Comparison of ENCODE assay signal across 8 cellular contexts in the genomic region with DNA sequence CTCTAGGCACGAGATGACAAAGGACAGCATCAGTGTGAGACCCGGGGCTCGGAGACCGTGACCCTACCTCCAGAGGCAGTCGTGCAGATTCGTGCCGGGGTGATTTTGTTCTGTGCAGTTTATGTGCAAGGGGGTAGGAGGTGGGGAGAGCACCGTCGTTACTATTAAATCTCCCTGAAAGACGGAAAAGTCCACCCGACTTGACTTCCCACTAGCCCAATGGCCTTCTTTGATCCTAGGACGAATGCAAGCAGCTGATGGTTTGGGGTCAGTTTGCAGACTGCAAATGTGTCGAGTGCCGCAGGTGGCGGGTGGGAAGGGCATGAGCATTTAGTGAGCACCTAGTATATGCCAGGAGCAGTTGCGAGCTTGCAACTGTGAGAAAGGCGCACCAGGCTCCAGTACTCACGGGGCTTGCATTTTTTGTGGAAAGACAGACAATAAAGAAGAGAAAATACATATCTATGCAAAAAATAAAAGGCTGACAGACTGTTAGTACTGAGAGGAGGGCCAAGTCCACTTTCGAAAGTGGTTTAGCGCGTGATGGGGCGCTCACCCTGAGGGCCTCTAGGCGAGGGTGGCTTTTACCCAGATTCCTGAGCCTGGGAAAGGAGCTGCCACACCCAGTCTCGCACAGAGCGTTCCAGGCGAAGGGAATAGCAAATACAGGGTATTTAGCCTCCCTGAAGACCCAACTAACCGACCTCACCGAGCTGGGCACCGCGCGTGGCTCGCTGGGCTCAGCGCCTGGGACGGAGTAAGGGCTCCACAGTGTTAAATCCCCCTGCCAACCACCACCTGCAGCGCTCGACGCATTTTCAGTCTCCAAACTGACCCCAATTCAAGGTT. TPM values are rescaled to one million over a fixed set of nuclear protein-coding genes. Genes with fewer than 3 reads are reported as not detected.
A peak's percentile ranks its signal among the peaks of the same experiment; 100 is the strongest.
DNase-seq lines count a peak whose midpoint lies in the region; ATAC-seq, FAIRE-seq and TF ChIP-seq lines count a peak whose summit lies in the region.

No MANE protein-coding gene starts in this region.

- peak overlapping the region; percentile 69; the same call in 2 of the 3 replicates for H2BK15ac ChIP-seq in IMR-90 (ENCODE audit: low read depth, low read length)

- peaks cover 51% of the 10 kb centered on the region for H3K4me1 Mint-ChIP-seq in activated CD4-positive, alpha-beta memory T cell treated with anti-CD3 and anti-CD28 coated beads, Interleukin-2, amount 10 ng/mL, durations not matched to agents 7 days and 5 days

- POLR2A ChIA-PET in IMR-90 (lab: Charles Lee; ENCODE audit: unreplicated experiment): interaction anchor here (0.5 to 0.7 kb wide), 2 partner anchors 72 to 112 kb away, joined by 3 to 4 read pairs; no protein-coding TSS in a partner anchor
- POLR2A ChIA-PET in activated CD4-positive, alpha-beta memory T cell treated with anti-CD3 and anti-CD28 coated beads, Interleukin-2, amount 10 ng/mL, durations not matched to agents 7 days and 5 days (lab: Charles Lee): interaction anchor here (0.6 to 7.1 kb wide), 29 partner anchors 9 to 160 kb away, joined by 3 to 174 read pairs (median 6); a partner anchor contains a TSS

- peak overlapping the region; percentile 89 to 93 for H4K8ac ChIP-seq in IMR-90 (ENCODE audit: low read depth in 2 of 2, low read length in 2 of 2)

- in situ Hi-C loops in IMR-90 (cut with MboI; ENCODE audit: low sequenced_read_pairs): loop anchor here (10.0 kb wide), 1 partner anchor 84 kb away; no protein-coding TSS in a partner anchor

- H3K79me1 ChIP-seq in IMR-90 (ENCODE audit: low read depth in 1 of 2, low read length in 2 of 2): peaks cover 13 to 29% of the 10 kb centered on the region in 2 experiments; a peak in 3 of 4 replicates

- H3K27ac Mint-ChIP-seq in activated CD4-positive, alpha-beta memory T cell treated with anti-CD3 and anti-CD28 coated beads, Interleukin-2, amount 10 ng/mL, durations not matched to agents 7 days and 5 days: peak overlapping the region; percentile 88

- H3K9me1 ChIP-seq in IMR-90 (ENCODE audit: insufficient read depth, low read length): peaks cover 3% of the 10 kb centered on the region; the same call in 1 of the 2 replicates

- no peak; the same call in 1 of the 2 replicates for TF ChIP-seq POLR2A in IMR-90 (IDR thresholded peaks at IDR 0.05; ENCODE audit: low read depth, low read length)

- H2AK9ac ChIP-seq in IMR-90 (replicated peaks; ENCODE audit: low read depth, low read length, poor library complexity): peak overlapping the region; percentile 90

- BruUV-seq in IMR-90 (replicated peaks; lab: Mats Ljungman, UMichigan): no TSS peak

- H2BK5ac ChIP-seq in IMR-90 (ENCODE audit: low read depth, low read length, poor library complexity, severe bottlenecking): peak overlapping the region; percentile 79

- FAIRE-seq in D721Med (lab: Jason Lieb, UNC): no peak

- DNase-seq in DMS114 treated with DMSO at 0.1 percent for 48 hours (lab: John Stamatoyannopoulos, UW; ENCODE audit: unreplicated experiment): peak; percentile 25
- DNase-seq in IMR-90: peak; percentile 36
- peak; percentile 57 for DNase-seq in activated CD4-positive, alpha-beta memory T cell treated with anti-CD3 and anti-CD28 coated beads, Interleukin-2, amount 10 ng/mL, durations not matched to agents 7 days and 5 days
- DNase-seq in foreskin fibroblast: peak; percentile 41 to 79
- no peak for DNase-seq in COR-L47 (lab: John Stamatoyannopoulos, UW)
- DNase-seq in D721Med (ENCODE audit: insufficient read length, low spot score): no peak

- dilution Hi-C loops in IMR-90 (cut with HindIII; ENCODE audit: low sequenced_read_pairs, unreplicated experiment): no loop called here

- no peaks in the 10 kb centered on the region for H3K27me3 Mint-ChIP-seq in activated CD4-positive, alpha-beta memory T cell treated with anti-CD3 and anti-CD28 coated beads, Interleukin-2, amount 10 ng/mL, durations not matched to agents 7 days and 5 days

- H3K23ac ChIP-seq in IMR-90 (ENCODE audit: low read depth, low read length): peak overlapping the region; percentile 93

- H3K56ac ChIP-seq in IMR-90 (ENCODE audit: extremely low read depth, insufficient read depth, low read length): peak overlapping the region; percentile 79

- no peaks in the 10 kb centered on the region for H3K36me3 ChIP-seq in IMR-90 (ENCODE audit: control insufficient read depth, insufficient read depth, low read length)
- no peaks in the 10 kb centered on the region for H3K36me3 ChIP-seq in neutrophil

- WGBS in IMR-90 (ENCODE audit: extremely low coverage in 2 of 2, insufficient read length in 1 of 2), 2 experiments: 0% methylated on average over 6 of the region's 37 CpGs; no CpG with 5 or more reads in 1 of the 2 experiments

- no peak for TF ChIP-seq RAD21 in IMR-90 (IDR thresholded peaks at IDR 0.05; ENCODE audit: low read length)

- H3K4me1 ChIP-seq in IMR-90 (ENCODE audit: control insufficient read depth, insufficient read depth, low read length) (peaks cover 8% of the 10 kb centered on the region), neutrophil (ENCODE audit: control insufficient read depth in 1 of 2, insufficient read depth in 1 of 2, low read depth in 1 of 2, low read length in 1 of 2) (peaks cover 26 to 27% of the 10 kb centered on the region in 2 experiments)

- H3K4me3 Mint-ChIP-seq in activated CD4-positive, alpha-beta memory T cell treated with anti-CD3 and anti-CD28 coated beads, Interleukin-2, amount 10 ng/mL, durations not matched to agents 7 days and 5 days: peak overlapping the region; percentile 90

- peak overlapping the region; percentile 51 for H4K5ac ChIP-seq in IMR-90 (ENCODE audit: low read depth, low read length)

- H3K4ac ChIP-seq in IMR-90 (ENCODE audit: low read depth, low read length): peak overlapping the region; percentile 92

- H2BK120ac ChIP-seq in IMR-90 (ENCODE audit: low read depth, low read length): peak overlapping the region; percentile 78

- no peak for TF ChIP-seq CTCF in IMR-90 (conservative IDR thresholded peaks at IDR 0.05; ENCODE audit: low read depth, low read length)
- TF ChIP-seq CTCF in foreskin fibroblast (IDR thresholded peaks at IDR 0.05; ENCODE audit: low read depth, low read length): no peak
- no peak for TF ChIP-seq CTCF in neutrophil (IDR thresholded peaks at IDR 0.05)
- no peak for TF ChIP-seq CTCF in D721Med (IDR thresholded peaks at IDR 0.05; ENCODE audit: insufficient read depth, missing control alignments)

- peak overlapping the region; percentile 86 for H3K4me2 ChIP-seq in IMR-90 (ENCODE audit: low read depth, low read length)

- peak overlapping the region; percentile 65 for H3K4me3 ChIP-seq in IMR-90 (ENCODE audit: insufficient read depth, low read depth, low read length)
- peak overlapping the region; percentile 70 to 81 for H3K4me3 ChIP-seq in foreskin fibroblast (ENCODE audit: low read depth in 1 of 2, low read length in 2 of 2)
- peak overlapping the region; percentile 70 to 89 for H3K4me3 ChIP-seq in neutrophil (ENCODE audit: low read depth in 1 of 2, low read length in 1 of 2)

- H3K18ac ChIP-seq in IMR-90 (ENCODE audit: low read depth, low read length): peak overlapping the region; percentile 59

- H2AFZ ChIP-seq in IMR-90 (replicated peaks; ENCODE audit: low read length, poor library complexity): peak overlapping the region; percentile 85

- H2BK20ac ChIP-seq in IMR-90 (ENCODE audit: low read depth, low read length): peak overlapping the region; percentile 43

- CTCF ChIA-PET in IMR-90 (lab: Yijun Ruan, JAX): interaction anchor here (0.6 to 5.2 kb wide), 8 partner anchors 48 to 168 kb away, joined by 3 to 33 read pairs (median 4); no protein-coding TSS in a partner anchor
- CTCF ChIA-PET in activated CD4-positive, alpha-beta memory T cell treated with anti-CD3 and anti-CD28 coated beads, Interleukin-2, amount 10 ng/mL, durations not matched to agents 7 days and 5 days (lab: Charles Lee): interaction anchor here (0.5 to 8.1 kb wide), 24 partner anchors 12 to 169 kb away, joined by 3 to 90 read pairs (median 6); no protein-coding TSS in a partner anchor

- ATAC-seq in GM21526 (IDR thresholded peaks at IDR 0.05; ENCODE audit: low FRiP score, unreplicated experiment) (peak; percentile 16), IMR-90 (ENCODE audit: low read depth) (no peak)

- H3K14ac ChIP-seq in IMR-90 (replicated peaks; ENCODE audit: low read depth, low read length): peak overlapping the region; percentile 78

- peak overlapping the region; percentile 84 for H3K27ac ChIP-seq in IMR-90 (ENCODE audit: insufficient read depth, low read length)
- no peak overlapping the region for H3K27ac ChIP-seq in neutrophil

- H3K9ac ChIP-seq in IMR-90 (ENCODE audit: low read depth, low read length): peak overlapping the region; percentile 75

- H3K9me3 ChIP-seq in IMR-90 (ENCODE audit: control insufficient read depth, insufficient read depth, low read length) (no peaks in the 10 kb centered on the region), neutrophil (no peaks in the 10 kb centered on the region)

- H3K36me3 Mint-ChIP-seq in activated CD4-positive, alpha-beta memory T cell treated with anti-CD3 and anti-CD28 coated beads, Interleukin-2, amount 10 ng/mL, durations not matched to agents 7 days and 5 days (ENCODE audit: low read depth): peaks cover 28% of the 10 kb centered on the region

- H3K27me3 ChIP-seq in IMR-90 (ENCODE audit: control insufficient read depth, insufficient read depth, low read length) (no peaks in the 10 kb centered on the region), neutrophil (peaks cover 82% of the 10 kb centered on the region)

- no peaks in the 10 kb centered on the region for H3K9me3 Mint-ChIP-seq in activated CD4-positive, alpha-beta memory T cell treated with anti-CD3 and anti-CD28 coated beads, Interleukin-2, amount 10 ng/mL, durations not matched to agents 7 days and 5 days

- peak overlapping the region; percentile 78 for H2AK5ac ChIP-seq in IMR-90 (ENCODE audit: low read depth, low read length)

- H4K20me1 ChIP-seq in IMR-90 (ENCODE audit: insufficient read depth, low read length): peaks cover 7% of the 10 kb centered on the region

- intact Hi-C loops in IMR-90 (cut with micrococcal nuclease): loop anchor here (1.0 to 10.0 kb wide), 6 partner anchors 44 to 406 kb away; a partner anchor contains a TSS

- peak overlapping the region; percentile 87 for H4K91ac ChIP-seq in IMR-90 (ENCODE audit: insufficient read depth, low read depth, low read length)

TF ChIP-seq in IMR-90, 13 proteins besides CTCF, POLR2A, EP300 and RAD21 (continues in another document):
- TF ChIP-seq MXI1 (IDR thresholded peaks at IDR 0.05; ENCODE audit: borderline replicate concordance, low read depth, low read length) (no peak), RCOR1 (IDR thresholded peaks at IDR 0.05; ENCODE audit: insufficient replicate concordance, low read length) (no peak), FOS (IDR thresholded peaks at IDR 0.05; ENCODE audit: low read depth, low read length) (no peak), NFE2L2 (IDR thresholded peaks at IDR 0.05; ENCODE audit: low read depth, low read length) (no peak), CHD1 (IDR thresholded peaks at IDR 0.05; ENCODE audit: low read depth, low read length) (no peak), CEBPB (IDR thresholded peaks at IDR 0.05; ENCODE audit: low read depth, low read length) (no peak)

RNA-seq across cellular contexts. Expression of a gene that starts 0.9 kb away (rescaled TPM):
- total RNA-seq in IMR-90 (2012; rRNA removed): 29.9 and 30.0 TPM in 2 replicates
- 15.4 and 18.0 TPM in 2 replicates for polyA plus RNA-seq in IMR-90 (2012; rRNA removed)
- polyA plus RNA-seq in IMR-90 (2012; cell fraction: cytosol; rRNA removed): 4.0 and 4.9 TPM in 2 replicates
- 14.4 and 46.7 TPM in 2 replicates for polyA plus RNA-seq in IMR-90 (2012; cell fraction: nucleus; rRNA removed; ENCODE audit: low replicate concordance)
- total RNA-seq in activated CD4-positive, alpha-beta memory T cell treated with anti-CD3 and anti-CD28 coated beads, Interleukin-2, amount 10 ng/mL, durations not matched to agents 7 days and 5 days: 10 to 100 TPM; 90.3 to 99.9 TPM

Comparison
In these comparisons a context has a peak if more than half of its experiments do, and no peak if none do; other contexts are left out.
1. DNase-seq: peak in DMS114 treated with DMSO at 0.1 percent for 48 hours (single experiment), IMR-90 (single experiment), activated CD4-positive, alpha-beta memory T cell treated with anti-CD3 and anti-CD28 coated beads, Interleukin-2, amount 10 ng/mL, durations not matched to agents 7 days and 5 days (single experiment) and foreskin fibroblast (2 of 2); none in COR-L47 (single experiment) and D721Med (single experiment).
2. Peak in every context shown above with its lines, with median percentiles within 50 percentile points of each other: H3K4me3 ChIP-seq.